8 cellular contexts compared by ENCODE assay signal in genomic region chr15:89129123-89129815, GRCh38. TPM values are rescaled to one million over a fixed set of nuclear protein-coding genes. Genes with fewer than 3 reads are reported as not detected.
DNase-seq lines count a peak whose midpoint lies in the region; TF ChIP-seq lines count a peak whose summit lies in the region.

No MANE protein-coding gene starts in this region.

- peak; percentile 15 for DNase-seq in NOMO-1 treated with DMSO at 0.1 percent for 48 hours (lab: John Stamatoyannopoulos, UW; ENCODE audit: unreplicated experiment)
- no peak for DNase-seq in NOMO-1 (lab: John Stamatoyannopoulos, UW; ENCODE audit: unreplicated experiment in 2 of 2)
- DNase-seq in NCI-H748 treated with DMSO at 0.1 percent for 48 hours (lab: John Stamatoyannopoulos, UW): peak; percentile 2
- DNase-seq in activated T-cell treated with anti-CD3 and anti-CD28 coated beads for 4 hours: peak; percentile 48
- peak; percentile 50 for DNase-seq in fibroblast of villous mesenchyme (ENCODE audit: low read depth)
- peak; percentile 29 for DNase-seq in retina
- DNase-seq in NCI-H1694 (lab: John Stamatoyannopoulos, UW): no peak
- no peak for DNase-seq in GOT3 (lab: John Stamatoyannopoulos, UW)

- TF ChIP-seq CTCF in fibroblast of villous mesenchyme (IDR thresholded peaks at IDR 0.05; ENCODE audit: insufficient read depth, low read depth, low read length): peak; percentile 81

- no peak overlapping the region for H3K4me3 ChIP-seq in fibroblast of villous mesenchyme (ENCODE audit: low read depth, low read length)

RNA-seq across cellular contexts. Expression of gene ABHD2, which starts 41.0 kb away (rescaled TPM):
- total RNA-seq in fibroblast of villous mesenchyme: 41.2 and 43.6 TPM in 2 replicates

Comparison
In these comparisons a context has a peak if more than half of its experiments do, and no peak if none do; other contexts are left out.
1. DNase-seq: peak in NOMO-1 treated with DMSO at 0.1 percent for 48 hours (single experiment), NCI-H748 treated with DMSO at 0.1 percent for 48 hours (single experiment), activated T-cell treated with anti-CD3 and anti-CD28 coated beads for 4 hours (single experiment), fibroblast of villous mesenchyme (single experiment) and retina (single experiment); none in NOMO-1 (0 of 2), NCI-H1694 (single experiment) and GOT3 (single experiment).